Comparison of ENCODE assay signal across 2 cellular contexts in the genomic region with DNA sequence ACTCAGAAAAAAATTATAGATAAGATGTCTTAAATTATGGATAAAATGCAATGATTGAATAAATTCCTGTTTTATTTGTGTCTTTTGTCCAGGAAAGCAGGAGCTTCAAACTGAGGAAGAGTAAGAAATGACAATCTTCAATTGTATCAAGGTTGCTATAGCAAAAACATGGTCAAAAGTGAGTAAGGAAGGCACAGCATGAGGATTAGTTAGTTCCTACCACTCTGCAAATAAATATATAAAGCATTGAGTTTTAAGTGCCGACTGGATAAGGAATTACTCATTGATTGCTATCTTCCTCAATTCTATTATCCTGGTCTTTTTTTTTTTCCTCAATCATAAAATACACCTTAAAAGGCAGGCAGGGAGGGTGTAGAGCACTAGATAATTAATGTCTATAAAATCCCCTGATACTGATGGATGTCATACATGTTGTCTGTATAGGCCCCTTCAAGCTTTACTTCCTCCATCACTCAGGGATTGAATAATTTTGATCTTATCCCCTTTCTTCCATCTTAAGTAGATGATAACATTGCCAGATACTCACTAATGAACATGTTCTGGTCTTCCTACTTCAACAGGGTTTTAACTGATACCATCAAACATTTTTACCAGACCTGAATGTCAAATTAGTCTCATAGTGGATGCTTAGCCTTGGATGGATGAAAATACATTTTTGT.
TF ChIP-seq lines count a peak whose summit lies in the region.

No MANE protein-coding gene starts in this region.

TF ChIP-seq in WTC11, 78 proteins besides CTCF, POLR2A, EP300 and RAD21:
- TF ChIP-seq, protein P1, sequence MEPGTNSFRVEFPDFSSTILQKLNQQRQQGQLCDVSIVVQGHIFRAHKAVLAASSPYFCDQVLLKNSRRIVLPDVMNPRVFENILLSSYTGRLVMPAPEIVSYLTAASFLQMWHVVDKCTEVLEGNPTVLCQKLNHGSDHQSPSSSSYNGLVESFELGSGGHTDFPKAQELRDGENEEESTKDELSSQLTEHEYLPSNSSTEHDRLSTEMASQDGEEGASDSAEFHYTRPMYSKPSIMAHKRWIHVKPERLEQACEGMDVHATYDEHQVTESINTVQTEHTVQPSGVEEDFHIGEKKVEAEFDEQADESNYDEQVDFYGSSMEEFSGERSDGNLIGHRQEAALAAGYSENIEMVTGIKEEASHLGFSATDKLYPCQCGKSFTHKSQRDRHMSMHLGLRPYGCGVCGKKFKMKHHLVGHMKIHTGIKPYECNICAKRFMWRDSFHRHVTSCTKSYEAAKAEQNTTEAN (CRISPR knock-in tag; IDR thresholded peaks at IDR 0.05) = no peak
- TF ChIP-seq RORB (CRISPR knock-in tag; IDR thresholded peaks at IDR 0.05) (no peak), ATF1 (CRISPR knock-in tag; IDR thresholded peaks at IDR 0.05) (no peak), ELF4 (CRISPR knock-in tag; IDR thresholded peaks at IDR 0.05; ENCODE audit: low read depth) (no peak), CBFB (CRISPR knock-in tag; IDR thresholded peaks at IDR 0.05; ENCODE audit: low read depth) (no peak)
- TF ChIP-seq, protein P2, sequence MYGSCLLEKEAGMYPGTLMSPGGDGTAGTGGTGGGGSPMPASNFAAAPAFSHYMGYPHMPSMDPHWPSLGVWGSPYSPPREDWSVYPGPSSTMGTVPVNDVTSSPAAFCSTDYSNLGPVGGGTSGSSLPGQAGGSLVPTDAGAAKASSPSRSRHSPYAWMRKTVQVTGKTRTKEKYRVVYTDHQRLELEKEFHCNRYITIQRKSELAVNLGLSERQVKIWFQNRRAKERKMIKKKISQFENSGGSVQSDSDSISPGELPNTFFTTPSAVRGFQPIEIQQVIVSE (CRISPR knock-in tag; IDR thresholded peaks at IDR 0.05; ENCODE audit: borderline replicate concordance) = no peak
- TF ChIP-seq, protein P3, sequence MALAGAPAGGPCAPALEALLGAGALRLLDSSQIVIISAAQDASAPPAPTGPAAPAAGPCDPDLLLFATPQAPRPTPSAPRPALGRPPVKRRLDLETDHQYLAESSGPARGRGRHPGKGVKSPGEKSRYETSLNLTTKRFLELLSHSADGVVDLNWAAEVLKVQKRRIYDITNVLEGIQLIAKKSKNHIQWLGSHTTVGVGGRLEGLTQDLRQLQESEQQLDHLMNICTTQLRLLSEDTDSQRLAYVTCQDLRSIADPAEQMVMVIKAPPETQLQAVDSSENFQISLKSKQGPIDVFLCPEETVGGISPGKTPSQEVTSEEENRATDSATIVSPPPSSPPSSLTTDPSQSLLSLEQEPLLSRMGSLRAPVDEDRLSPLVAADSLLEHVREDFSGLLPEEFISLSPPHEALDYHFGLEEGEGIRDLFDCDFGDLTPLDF (CRISPR knock-in tag; IDR thresholded peaks at IDR 0.05) = no peak
- TF ChIP-seq, protein P4, sequence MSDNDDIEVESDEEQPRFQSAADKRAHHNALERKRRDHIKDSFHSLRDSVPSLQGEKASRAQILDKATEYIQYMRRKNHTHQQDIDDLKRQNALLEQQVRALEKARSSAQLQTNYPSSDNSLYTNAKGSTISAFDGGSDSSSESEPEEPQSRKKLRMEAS (CRISPR knock-in tag; IDR thresholded peaks at IDR 0.05) = no peak
- TF ChIP-seq, protein P5, sequence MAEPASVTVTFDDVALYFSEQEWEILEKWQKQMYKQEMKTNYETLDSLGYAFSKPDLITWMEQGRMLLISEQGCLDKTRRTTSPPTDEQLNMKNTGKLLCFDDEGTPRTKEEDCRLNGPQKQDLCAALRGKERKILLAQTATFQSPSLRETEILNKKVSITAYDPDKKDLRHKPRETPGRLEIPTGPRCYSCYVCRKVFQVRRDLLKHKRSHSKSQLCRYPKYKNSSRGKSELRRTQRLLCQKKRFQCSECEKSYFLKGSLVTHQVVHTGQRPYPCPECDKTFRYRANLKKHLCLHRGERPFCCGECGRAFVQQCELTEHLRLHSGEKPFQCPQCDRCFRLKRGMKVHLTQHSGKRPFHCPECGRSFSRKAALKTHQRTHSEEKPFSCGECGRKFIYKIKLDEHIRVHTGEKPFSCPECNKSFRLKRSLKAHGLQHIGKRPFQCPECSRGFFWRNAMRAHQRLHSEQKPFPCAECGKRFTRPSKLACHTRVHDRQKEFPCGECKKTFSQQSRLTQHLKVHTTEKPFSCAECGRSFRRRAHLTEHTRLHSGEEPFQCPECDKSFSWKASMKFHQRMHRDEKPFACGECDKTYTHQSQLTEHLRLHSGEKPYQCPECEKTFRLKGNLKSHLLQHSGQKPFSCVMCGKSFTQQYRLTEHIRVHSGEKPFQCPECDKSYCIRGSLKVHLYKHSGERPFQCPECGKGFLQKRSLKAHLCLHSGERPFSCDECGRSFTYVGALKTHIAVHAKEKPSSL (CRISPR knock-in tag; conservative IDR thresholded peaks at IDR 0.05) = no peak
- TF ChIP-seq, protein P6, sequence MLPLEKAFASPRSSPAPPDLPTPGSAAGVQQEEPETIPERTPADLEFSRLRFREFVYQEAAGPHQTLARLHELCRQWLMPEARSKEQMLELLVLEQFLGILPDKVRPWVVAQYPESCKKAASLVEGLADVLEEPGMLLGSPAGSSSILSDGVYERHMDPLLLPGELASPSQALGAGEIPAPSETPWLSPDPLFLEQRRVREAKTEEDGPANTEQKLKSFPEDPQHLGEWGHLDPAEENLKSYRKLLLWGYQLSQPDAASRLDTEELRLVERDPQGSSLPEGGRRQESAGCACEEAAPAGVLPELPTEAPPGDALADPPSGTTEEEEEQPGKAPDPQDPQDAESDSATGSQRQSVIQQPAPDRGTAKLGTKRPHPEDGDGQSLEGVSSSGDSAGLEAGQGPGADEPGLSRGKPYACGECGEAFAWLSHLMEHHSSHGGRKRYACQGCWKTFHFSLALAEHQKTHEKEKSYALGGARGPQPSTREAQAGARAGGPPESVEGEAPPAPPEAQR (CRISPR knock-in tag; IDR thresholded peaks at IDR 0.05) = no peak

TF ChIP-seq in HepG2, 621 proteins besides CTCF, POLR2A, EP300 and RAD21:
- no peak for TF ChIP-seq MBD4 (IDR thresholded peaks at IDR 0.05; ENCODE audit: borderline replicate concordance, low read length)
